ENCODE assay signal across 8 cellular contexts in the genomic region with DNA sequence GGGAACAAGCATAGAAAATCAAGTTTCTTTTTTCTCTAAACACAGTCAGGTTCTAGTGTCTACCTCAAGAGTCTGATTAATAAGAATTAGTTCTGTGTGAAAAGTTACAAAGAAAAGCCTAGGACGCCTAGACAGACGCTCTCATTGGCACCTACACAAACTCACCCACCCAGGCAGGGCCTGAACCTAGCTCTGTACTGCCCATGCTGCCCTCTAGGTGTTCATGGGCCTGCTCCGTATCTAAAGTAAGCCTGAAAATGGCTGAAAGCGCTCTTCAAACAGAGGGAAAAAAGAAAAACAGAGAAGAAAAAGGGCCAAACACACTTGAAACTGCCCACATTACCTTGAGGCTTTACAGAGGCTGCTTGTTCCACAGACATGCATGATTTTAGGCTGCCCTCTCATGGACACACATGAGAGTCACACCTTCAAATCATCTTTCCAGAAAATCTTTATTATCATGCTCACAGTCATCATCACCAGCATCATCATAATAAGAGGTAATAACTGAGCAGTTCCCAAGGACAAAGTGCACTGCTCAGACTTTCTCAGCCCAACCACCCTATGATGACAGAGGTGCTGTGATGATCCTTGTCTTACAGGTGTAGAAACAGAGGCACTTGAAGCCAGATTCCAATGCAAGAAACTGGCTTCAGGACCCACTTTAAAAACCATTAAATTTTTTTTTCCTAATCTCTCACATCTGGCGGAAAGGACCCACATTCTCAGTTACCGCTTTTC.
A peak's percentile ranks its signal among the peaks of the same experiment; 100 is the strongest.
DNase-seq lines count a peak whose midpoint lies in the region.

No MANE protein-coding gene starts in this region.

- DNase-seq in NCI-H2107 treated with DMSO at 0.1 percent for 48 hours (lab: John Stamatoyannopoulos, UW; ENCODE audit: unreplicated experiment) (peak; percentile 54), NCI-H2107 (lab: John Stamatoyannopoulos, UW) (no peak), GM19240 (ENCODE audit: insufficient read length, low spot score) (peak; percentile 12), Kasumi-1 (lab: John Stamatoyannopoulos, UW) (peak; percentile 48 to 50), T follicular helper cell (ENCODE audit: low read depth) (peak; percentile 9), fibroblast of gingiva (ENCODE audit: low read depth) (peak; percentile 35), pons (ENCODE audit: low spot score) (peak; percentile 37)
- no peak for DNase-seq in stimulated activated CD8-positive, alpha-beta memory T cell treated with anti-CD3 and anti-CD28 coated beads, Interleukin-4, amount 100 ng/mL, for 48 hours

Comparison
In these comparisons a context has a peak if more than half of its experiments do, and no peak if none do; other contexts are left out.
1. DNase-seq: peak in NCI-H2107 treated with DMSO at 0.1 percent for 48 hours (single experiment), GM19240 (single experiment), Kasumi-1 (2 of 2), T follicular helper cell (single experiment), fibroblast of gingiva (single experiment) and pons (single experiment); none in NCI-H2107 (single experiment) and stimulated activated CD8-positive, alpha-beta memory T cell treated with anti-CD3 and anti-CD28 coated beads, Interleukin-4, amount 100 ng/mL, for 48 hours (single experiment).